In the genomic region with DNA sequence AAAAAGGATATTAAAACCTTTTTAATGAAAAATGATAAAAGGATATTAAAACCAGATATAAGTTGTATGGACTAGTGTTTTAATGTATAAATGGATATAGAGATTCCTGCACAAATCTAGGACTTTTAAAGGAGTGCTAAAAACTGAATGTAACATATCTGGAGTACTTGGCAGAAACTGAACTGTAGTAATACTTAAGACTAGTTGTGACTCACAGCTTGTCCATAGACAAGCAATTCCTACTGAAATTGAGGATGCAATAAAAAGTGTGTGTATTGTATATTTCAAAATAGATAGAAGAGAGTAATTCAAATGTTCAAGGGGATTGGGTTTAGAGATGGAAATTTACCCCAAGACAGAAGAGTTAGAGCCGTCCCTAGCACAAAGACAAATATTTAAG, we compare ENCODE assay signal across 1 cellular context.
TF ChIP-seq lines count a peak whose summit lies in the region.

No MANE protein-coding gene starts in this region.

TF ChIP-seq in IMR-90, 13 proteins besides CTCF, POLR2A, EP300 and RAD21:
- TF ChIP-seq BHLHE40 (IDR thresholded peaks at IDR 0.05; ENCODE audit: low read depth, low read length) (no peak), ELK1 (IDR thresholded peaks at IDR 0.05; ENCODE audit: borderline replicate concordance, low read depth, low read length) (no peak), NFE2L2 (IDR thresholded peaks at IDR 0.05; ENCODE audit: low read depth, low read length) (no peak), RCOR1 (IDR thresholded peaks at IDR 0.05; ENCODE audit: insufficient replicate concordance, low read length) (no peak), SMC3 (IDR thresholded peaks at IDR 0.05; ENCODE audit: low read depth, low read length) (no peak), MAFK (IDR thresholded peaks at IDR 0.05; ENCODE audit: low read depth, low read length) (no peak), USF2 (IDR thresholded peaks at IDR 0.05; ENCODE audit: low read depth, low read length) (no peak), RFX5 (IDR thresholded peaks at IDR 0.05; ENCODE audit: low read depth, low read length) (no peak), FOS (IDR thresholded peaks at IDR 0.05; ENCODE audit: low read depth, low read length) (no peak), CHD1 (IDR thresholded peaks at IDR 0.05; ENCODE audit: low read depth, low read length) (no peak), MXI1 (IDR thresholded peaks at IDR 0.05; ENCODE audit: borderline replicate concordance, low read depth, low read length) (no peak), MAZ (IDR thresholded peaks at IDR 0.05; ENCODE audit: borderline replicate concordance, low read depth, low read length) (no peak), CEBPB (IDR thresholded peaks at IDR 0.05; ENCODE audit: low read depth, low read length) (no peak)
